26 cellular contexts compared by ENCODE assay signal in the genomic region with DNA sequence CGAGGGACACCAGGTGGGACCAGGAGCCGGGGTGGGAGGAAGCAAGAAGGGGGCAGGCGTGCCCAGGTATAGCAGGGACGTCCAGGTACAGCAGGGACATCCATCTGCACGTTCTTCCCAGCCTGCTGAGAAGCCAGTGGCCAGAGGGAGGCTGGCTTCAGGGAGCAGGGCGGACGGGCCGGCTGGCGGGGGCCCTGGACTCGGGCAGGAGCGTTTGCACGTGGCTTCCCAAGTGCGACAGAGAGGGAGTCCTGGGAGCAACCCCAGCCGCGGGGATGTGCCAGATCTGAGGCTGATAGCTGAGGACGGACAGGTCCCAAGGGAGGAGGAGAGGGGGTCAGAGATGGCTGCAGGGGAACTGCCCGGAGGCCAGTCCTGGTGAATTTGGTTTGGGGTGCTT. TPM values are rescaled to one million over a fixed set of nuclear protein-coding genes. Genes with fewer than 3 reads are reported as not detected.
A peak's percentile ranks its signal among the peaks of the same experiment; 100 is the strongest.
DNase-seq lines count a peak whose midpoint lies in the region; ATAC-seq, FAIRE-seq and TF ChIP-seq lines count a peak whose summit lies in the region.
"Had no signal": no experiment of that assay in that cellular context is flagged by ENCODE, and none has a peak within 500 bp of the region (broad histone marks: within the 10 kb centered on the region; RNA-seq: fewer than 3 reads in every experiment).

No MANE protein-coding gene starts in this region.

- H3K36me3 ChIP-seq in neuronal stem cell (replicated peaks in 1 of 2; ENCODE audit: control insufficient read depth in 2 of 2, insufficient read depth in 2 of 2, low read length in 2 of 2) (peaks cover 9 to 79% of the 10 kb centered on the region in 2 donors), vagina (no peaks in the 10 kb centered on the region)

- H2BK120ac ChIP-seq in neuronal stem cell (ENCODE audit: low read depth, low read length), result no peak overlapping the region
- H2BK120ac ChIP-seq in H9 (ENCODE audit: low read depth, low read length, poor library complexity, severe bottlenecking), result no peak overlapping the region

- peaks cover 0 to 9% of the 10 kb centered on the region in 2 donors for H3K4me1 ChIP-seq in neuronal stem cell (ENCODE audit: control insufficient read depth in 2 of 2, insufficient read depth in 1 of 2, low read depth in 1 of 2, low read length in 2 of 2)
- H3K4me1 ChIP-seq in vagina, result peaks cover 65% of the 10 kb centered on the region
- H3K4me1 ChIP-seq in H9 (ENCODE audit: insufficient read depth, low read length), result peaks cover 7% of the 10 kb centered on the region; the same call in 1 of the 2 replicates

- no peak overlapping the region for H3K14ac ChIP-seq in neuronal stem cell (ENCODE audit: low read length)
- H3K14ac ChIP-seq in H9 (ENCODE audit: insufficient read depth, low read length), result no peak overlapping the region

- H3K9me3 Mint-ChIP-seq in activated T-cell treated with anti-CD3 and anti-CD28 coated beads, Interleukin-2, amount 50 U/mL, for 24 hours, result no peaks in the 10 kb centered on the region
- H3K9me3 Mint-ChIP-seq in activated T-cell treated with anti-CD3 and anti-CD28 coated beads, Interleukin-2, amount 50 U/mL, for 4 hours, result no peaks in the 10 kb centered on the region
- no peaks in the 10 kb centered on the region for H3K9me3 Mint-ChIP-seq in dendritic cell treated with granulocyte-macrophage colony-stimulating factor and Interleukin-4, amounts not matched to agents 40 ng/mL and 50 ng/mL, for 4 days
- H3K9me3 Mint-ChIP-seq in H9, result no peaks in the 10 kb centered on the region; a peak in 1 of 5 replicates
- H3K9me3 Mint-ChIP-seq: activated naive CD4-positive, alpha-beta T cell treated with anti-CD3 and anti-CD28 coated beads, Interleukin-2, amount 50 U/mL, for 72 hours; HFFc6 had no signal

- H2AK5ac ChIP-seq in neuronal stem cell (ENCODE audit: low read depth, low read length) (no peak overlapping the region), H9 (ENCODE audit: insufficient read length, low read length) (no peak overlapping the region)

- no peak overlapping the region for H3K56ac ChIP-seq in H9 (ENCODE audit: insufficient read length, low read depth, low read length)

- intact Hi-C loops in dendritic cell treated with granulocyte-macrophage colony-stimulating factor and Interleukin-4, amounts not matched to agents 40 ng/mL and 50 ng/mL, for 4 days (cut with micrococcal nuclease), result loop anchor here (5.0 kb wide), 1 partner anchor 35 kb away; a partner anchor contains a TSS
- intact Hi-C loops in vagina (cut with DNase I), result no loop called here

- H3K4me3 Mint-ChIP-seq in activated T-cell treated with anti-CD3 and anti-CD28 coated beads, Interleukin-2, amount 50 U/mL, for 24 hours, result no peak overlapping the region
- H3K4me3 Mint-ChIP-seq in activated T-cell treated with anti-CD3 and anti-CD28 coated beads, Interleukin-2, amount 50 U/mL, for 4 hours, result no peak overlapping the region
- H3K4me3 Mint-ChIP-seq in dendritic cell treated with granulocyte-macrophage colony-stimulating factor and Interleukin-4, amounts not matched to agents 40 ng/mL and 50 ng/mL, for 4 days, result peak overlapping the region; percentile 11
- H3K4me3 Mint-ChIP-seq in H9, result no peak overlapping the region
- H3K4me3 Mint-ChIP-seq: HFFc6 had no signal

- H3K4me3 ChIP-seq in neuronal stem cell (ENCODE audit: low read length in 2 of 2) (no peak overlapping the region), vagina (no peak overlapping the region)
- H3K4me3 ChIP-seq: PC-9, tibial nerve had no signal

- no peaks in the 10 kb centered on the region for H3K27me3 Mint-ChIP-seq in activated T-cell treated with anti-CD3 and anti-CD28 coated beads, Interleukin-2, amount 50 U/mL, for 24 hours
- H3K27me3 Mint-ChIP-seq in activated T-cell treated with anti-CD3 and anti-CD28 coated beads, Interleukin-2, amount 50 U/mL, for 4 hours (ENCODE audit: low read depth), result no peaks in the 10 kb centered on the region
- no peaks in the 10 kb centered on the region for H3K27me3 Mint-ChIP-seq in dendritic cell treated with granulocyte-macrophage colony-stimulating factor and Interleukin-4, amounts not matched to agents 40 ng/mL and 50 ng/mL, for 4 days
- H3K27me3 Mint-ChIP-seq in H9 (ENCODE audit: low read depth), result no peaks in the 10 kb centered on the region; the same call in none of the 2 replicates
- H3K27me3 Mint-ChIP-seq: T-helper 17 cell had no signal

- H2BK5ac ChIP-seq in neuronal stem cell (ENCODE audit: low read length) (no peak overlapping the region), H9 (ENCODE audit: insufficient read length, low read length) (no peak overlapping the region)

- no peak overlapping the region for H3K4ac ChIP-seq in neuronal stem cell (ENCODE audit: low read length)
- H3K4ac ChIP-seq in H9 (ENCODE audit: low read depth, low read length), result no peak overlapping the region

- H4K8ac ChIP-seq in neuronal stem cell (ENCODE audit: low read depth, low read length) (no peak overlapping the region), H9 (replicated peaks; ENCODE audit: insufficient read length, low read depth, low read length) (no peak overlapping the region)

- no CpG with 5 or more reads among the region's 17 CpGs for WGBS in neuronal stem cell (ENCODE audit: extremely low coverage in 2 of 2, insufficient read length in 2 of 2, insufficient replicate concordance in 1 of 2), 2 donors
- no CpG with 5 or more reads among the region's 17 CpGs for WGBS in H9 (ENCODE audit: extremely low coverage, insufficient read length, low lambda C conversion rate)

- TF ChIP-seq CTCF in vagina (IDR thresholded peaks at IDR 0.05), result no peak
- TF ChIP-seq CTCF in H9 (conservative IDR thresholded peaks at IDR 0.05), result no peak

- peaks cover 47% of the 10 kb centered on the region for H3K4me1 Mint-ChIP-seq in activated T-cell treated with anti-CD3 and anti-CD28 coated beads, Interleukin-2, amount 50 U/mL, for 24 hours (ENCODE audit: low read depth)
- peaks cover 27% of the 10 kb centered on the region for H3K4me1 Mint-ChIP-seq in activated T-cell treated with anti-CD3 and anti-CD28 coated beads, Interleukin-2, amount 50 U/mL, for 4 hours (ENCODE audit: low read depth)
- H3K4me1 Mint-ChIP-seq in dendritic cell treated with granulocyte-macrophage colony-stimulating factor and Interleukin-4, amounts not matched to agents 40 ng/mL and 50 ng/mL, for 4 days (ENCODE audit: low read depth), result peaks cover 91% of the 10 kb centered on the region
- H3K4me1 Mint-ChIP-seq in H9, result peaks cover 26 to 30% of the 10 kb centered on the region in 2 experiments

- H3K27ac ChIP-seq in neuronal stem cell (replicated peaks; ENCODE audit: low read length), result no peak overlapping the region
- H3K27ac ChIP-seq in vagina, result peak overlapping the region; percentile 32
- H3K27ac ChIP-seq in H9 (ENCODE audit: insufficient read length, low read depth, low read length), result no peak overlapping the region
- H3K27ac ChIP-seq: brain microvascular endothelial cell, C4-2B, KMS-11, PC-9, VCaP had no signal

- H2BK20ac ChIP-seq in H9 (ENCODE audit: low read depth, low read length, poor library complexity, severe bottlenecking), result no peak overlapping the region

- H3K27me3 ChIP-seq in neuronal stem cell (ENCODE audit: control insufficient read depth in 3 of 3, insufficient read depth in 3 of 3, low read depth in 1 of 3, low read length in 3 of 3), result no peaks in the 10 kb centered on the region
- H3K27me3 ChIP-seq in vagina, result no peaks in the 10 kb centered on the region
- H3K27me3 ChIP-seq in H9 (ENCODE audit: insufficient read depth, low read length), result no peaks in the 10 kb centered on the region
- H3K27me3 ChIP-seq: brain microvascular endothelial cell, tibial nerve had no signal

- H3K4me2 ChIP-seq in neuronal stem cell (ENCODE audit: insufficient read depth, low read length, poor library complexity, severe bottlenecking), result no peak overlapping the region
- H3K4me2 ChIP-seq in H9 (ENCODE audit: insufficient read depth, insufficient read length, low read length), result no peak overlapping the region
- H3K4me2 ChIP-seq: KMS-11, PC-9 had no signal

- H4K20me1 ChIP-seq in H9 (ENCODE audit: control insufficient read depth, insufficient read depth, insufficient read length), result peaks cover 2% of the 10 kb centered on the region

- no peak overlapping the region for H2AFZ ChIP-seq in neuronal stem cell (ENCODE audit: low read length)
- H2AFZ ChIP-seq in H9 (ENCODE audit: low read length), result no peak overlapping the region
- H2AFZ ChIP-seq: PC-9 had no signal

- H3K79me1 ChIP-seq in neuronal stem cell (ENCODE audit: low read depth, low read length) (peaks cover 8% of the 10 kb centered on the region), H9 (ENCODE audit: insufficient read depth, low read depth, low read length, poor library complexity, severe bottlenecking) (no peaks in the 10 kb centered on the region)

- H3K23ac ChIP-seq in neuronal stem cell (ENCODE audit: low read depth, low read length, poor library complexity) (peak overlapping the region; percentile 32), H9 (ENCODE audit: insufficient read length, low read depth, low read length) (no peak overlapping the region)

- TF ChIP-seq POLR2A in vagina (IDR thresholded peaks at IDR 0.05), result no peak

- peak overlapping the region; percentile 31 for H3K18ac ChIP-seq in neuronal stem cell (ENCODE audit: low read length)
- H3K18ac ChIP-seq in H9 (ENCODE audit: insufficient read length, low read depth, low read length), result no peak overlapping the region

- H3K9me3 ChIP-seq in neuronal stem cell (replicated peaks in 1 of 2; ENCODE audit: control insufficient read depth in 2 of 2, insufficient read depth in 1 of 2, low read depth in 1 of 2, low read length in 2 of 2), result no peaks in the 10 kb centered on the region
- H3K9me3 ChIP-seq in vagina, result no peaks in the 10 kb centered on the region
- no peaks in the 10 kb centered on the region for H3K9me3 ChIP-seq in H9 (ENCODE audit: control insufficient read depth, low read depth, low read length)
- H3K9me3 ChIP-seq: tibial nerve had no signal

- H3K23me2 ChIP-seq in H9 (ENCODE audit: insufficient read length, low read depth, low read length, poor library complexity, severe bottlenecking), result no peaks in the 10 kb centered on the region

- FAIRE-seq in RCC 7860 (lab: Jason Lieb, UNC), result no peak

- H4K5ac ChIP-seq in H9 (ENCODE audit: insufficient read length, low read depth, low read length), result no peak overlapping the region

- ATAC-seq in activated T-cell treated with anti-CD3 and anti-CD28 coated beads, Interleukin-2, amount 50 U/mL, for 4 hours, result no peak
- ATAC-seq in GM18873 (IDR thresholded peaks at IDR 0.05; ENCODE audit: low FRiP score, unreplicated experiment), result no peak
- ATAC-seq: activated naive CD4-positive, alpha-beta T cell treated with anti-CD3 and anti-CD28 coated beads, Interleukin-2, amount 50 U/mL, for 72 hours; T-helper 17 cell had no signal

- no peak overlapping the region for H2BK12ac ChIP-seq in neuronal stem cell (ENCODE audit: low read length)
- no peak overlapping the region for H2BK12ac ChIP-seq in H9 (ENCODE audit: insufficient read length, low read depth, low read length)

- H4K91ac ChIP-seq in neuronal stem cell (ENCODE audit: low read depth, low read length, poor library complexity) (no peak overlapping the region), H9 (ENCODE audit: insufficient read length, low read depth, low read length) (no peak overlapping the region)

- peak overlapping the region; percentile 37 for H3K27ac Mint-ChIP-seq in activated T-cell treated with anti-CD3 and anti-CD28 coated beads, Interleukin-2, amount 50 U/mL, for 24 hours
- H3K27ac Mint-ChIP-seq in dendritic cell treated with granulocyte-macrophage colony-stimulating factor and Interleukin-4, amounts not matched to agents 40 ng/mL and 50 ng/mL, for 4 days, result peak overlapping the region; percentile 60
- H3K27ac Mint-ChIP-seq in H9, result peak overlapping the region in 1 of 3 experiments; percentile 87; a peak in 1 of 7 replicates

- H3K9ac ChIP-seq in neuronal stem cell (ENCODE audit: low read depth, low read length, poor library complexity) (peak overlapping the region; percentile 54), H9 (ENCODE audit: extremely low read depth, insufficient read length, low read length) (no peak overlapping the region)
- H3K9ac ChIP-seq: KMS-11 had no signal

- peaks cover 78% of the 10 kb centered on the region for H3K36me3 Mint-ChIP-seq in activated T-cell treated with anti-CD3 and anti-CD28 coated beads, Interleukin-2, amount 50 U/mL, for 24 hours (ENCODE audit: low read depth)
- H3K36me3 Mint-ChIP-seq in activated T-cell treated with anti-CD3 and anti-CD28 coated beads, Interleukin-2, amount 50 U/mL, for 4 hours (ENCODE audit: insufficient read depth), result peaks cover 21% of the 10 kb centered on the region
- H3K36me3 Mint-ChIP-seq in dendritic cell treated with granulocyte-macrophage colony-stimulating factor and Interleukin-4, amounts not matched to agents 40 ng/mL and 50 ng/mL, for 4 days (ENCODE audit: low read depth), result peaks cover 89% of the 10 kb centered on the region
- H3K36me3 Mint-ChIP-seq in H9 (ENCODE audit: insufficient read depth in 1 of 3, low read depth in 3 of 3), result peaks cover 12 to 21% (median 13%) of the 10 kb centered on the region in 3 experiments; a peak in 5 of 7 replicates

- no peak for DNase-seq in activated T-cell treated with anti-CD3 and anti-CD28 coated beads, Interleukin-2, amount 50 U/mL, for 24 hours
- no peak for DNase-seq in activated T-cell treated with anti-CD3 and anti-CD28 coated beads, Interleukin-2, amount 50 U/mL, for 4 hours
- DNase-seq in neuronal stem cell (ENCODE audit: low spot score), result no peak
- no peak for DNase-seq in vagina (ENCODE audit: extremely low spot score in 2 of 2)
- DNase-seq in H9, result no peak
- DNase-seq in RCC 7860 (ENCODE audit: low spot score), result no peak
- DNase-seq: activated CD4-positive, alpha-beta T cell treated with anti-CD3 and anti-CD28 coated beads, Interleukin-2, amount 50 U/mL, for 48 hours; activated T-cell treated with anti-CD3 and anti-CD28 coated beads, Interleukin-2, amount 50 U/mL, for 48 hours; brain microvascular endothelial cell; dermis blood vessel endothelial cell; DMS53; foreskin melanocyte; HFFc6; kidney glomerular epithelial cell; MV-4-11; NCI-H1694 treated with DMSO at 0.1 percent for 48 hours; PC-9; stimulated activated CD4-positive, alpha-beta T cell treated with anti-CD3 and anti-CD28 coated beads, Interleukin-15, amount 100 ng/mL, for 24 hours; T-helper 17 cell had no signal

- H2BK15ac ChIP-seq in neuronal stem cell (ENCODE audit: low read length) (no peak overlapping the region), H9 (ENCODE audit: low read depth, low read length) (no peak overlapping the region)

- H3T11ph ChIP-seq in H9 (ENCODE audit: low read length), result no peak overlapping the region

- H3K79me2 ChIP-seq in H9 (ENCODE audit: insufficient read depth, low read length), result no peaks in the 10 kb centered on the region

RNA-seq across cellular contexts. Expression of a gene that starts 36.7 kb away (rescaled TPM):
- total RNA-seq in activated T-cell treated with anti-CD3 and anti-CD28 coated beads, Interleukin-2, amount 50 U/mL, for 4 hours, result 100 to 1,000 TPM in 1 of 3 donors, 10 to 100 TPM in 2; 82.6 to 104 (median 91.4) TPM
- polyA plus RNA-seq in neuronal stem cell (2013, experiment 1 of 2), result 22.7 TPM
- 23.8 TPM for polyA plus RNA-seq in neuronal stem cell (2013, experiment 2 of 2)
- 100 TPM for total RNA-seq in vagina
- total RNA-seq in H9 (2021), result 58.5 and 58.6 TPM in 2 replicates

RNA-seq across cellular contexts. Expression of a gene that starts 37.0 kb away (rescaled TPM):
- total RNA-seq in activated T-cell treated with anti-CD3 and anti-CD28 coated beads, Interleukin-2, amount 50 U/mL, for 4 hours, result 10 to 100 TPM; 21.5 to 29.3 (median 28.3) TPM
- polyA plus RNA-seq in neuronal stem cell (2013, experiment 1 of 2), result 26.5 TPM
- 27.2 TPM for polyA plus RNA-seq in neuronal stem cell (2013, experiment 2 of 2)
- total RNA-seq in vagina (4.7 TPM), H9 (2021) (27.8 and 29.4 TPM in 2 replicates)
